ENCODE assay signal across 19 cellular contexts in the genomic region with DNA sequence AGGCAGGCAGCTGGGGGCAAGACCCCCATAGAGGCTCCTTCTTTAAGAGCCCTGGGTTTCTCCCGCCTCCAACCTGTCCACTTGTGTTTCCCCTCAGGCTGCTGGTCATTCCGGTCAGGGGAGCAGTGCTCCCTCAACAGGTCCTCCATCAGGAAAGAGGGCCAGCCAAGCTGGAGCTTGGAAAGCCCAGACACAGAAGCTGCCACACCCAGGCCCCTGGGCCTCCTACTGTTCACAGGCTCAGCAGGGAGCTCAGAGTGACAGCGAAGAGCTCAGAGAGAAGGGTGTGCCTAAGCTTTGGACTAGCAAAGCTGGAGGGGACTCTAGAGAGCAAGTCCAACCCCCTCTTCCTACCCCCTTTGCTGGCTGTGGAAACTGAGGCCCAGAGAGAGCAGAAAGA. TPM values are rescaled to one million over a fixed set of nuclear protein-coding genes. Genes with fewer than 3 reads are reported as not detected.
DNase-seq lines count a peak whose midpoint lies in the region; ATAC-seq and TF ChIP-seq lines count a peak whose summit lies in the region.
"Had no signal": no experiment of that assay in that cellular context is flagged by ENCODE, and none has a peak within 500 bp of the region (broad histone marks: within the 10 kb centered on the region; RNA-seq: fewer than 3 reads in every experiment).

No MANE protein-coding gene starts in this region.

- H3K27ac ChIP-seq in breast epithelium (no peak overlapping the region), upper lobe of right lung (no peak overlapping the region)
- H3K27ac ChIP-seq: 22Rv1 had no signal

- no peaks in the 10 kb centered on the region for H3K27me3 Mint-ChIP-seq in MCF 10A (ENCODE audit: insufficient read depth, unreplicated experiment)
- H3K27me3 Mint-ChIP-seq: CD4-positive, alpha-beta memory T cell; IgD-negative memory B cell had no signal

- H3K4me3 ChIP-seq in breast epithelium (no peak overlapping the region), upper lobe of right lung (no peak overlapping the region)

- POLR2A ChIA-PET in MCF 10A (lab: Yijun Ruan, JAX): interaction anchor here (1.0 kb wide), 1 partner anchor 325 kb away, joined by 4 read pairs; no protein-coding TSS in a partner anchor

- intact Hi-C loops in MCF 10A (cut with micrococcal nuclease) (no loop called here), breast epithelium (cut with DNase I; ENCODE audit: low total_unique reads) (no loop called here), left colon (cut with DNase I, micrococcal nuclease) (no loop called here), upper lobe of right lung (cut with DNase I) (no loop called here)

- no peaks in the 10 kb centered on the region for H3K36me3 Mint-ChIP-seq in MCF 10A (ENCODE audit: insufficient read depth, unreplicated experiment)
- H3K36me3 Mint-ChIP-seq: CD4-positive, alpha-beta memory T cell had no signal

- H3K27ac Mint-ChIP-seq in MCF 10A (ENCODE audit: low read depth, unreplicated experiment): no peak overlapping the region
- H3K27ac Mint-ChIP-seq: IgD-negative memory B cell had no signal

- no peak for TF ChIP-seq CTCF in MCF 10A (IDR thresholded peaks at IDR 0.05; ENCODE audit: unreplicated experiment)
- no peak for TF ChIP-seq CTCF in breast epithelium (IDR thresholded peaks at IDR 0.05)
- TF ChIP-seq CTCF in upper lobe of right lung (IDR thresholded peaks at IDR 0.05): no peak

- TF ChIP-seq POLR2A in breast epithelium (IDR thresholded peaks at IDR 0.05): no peak

- no peaks in the 10 kb centered on the region for H3K27me3 ChIP-seq in breast epithelium
- no peaks in the 10 kb centered on the region for H3K27me3 ChIP-seq in upper lobe of right lung

- no peak overlapping the region for H3K4me3 Mint-ChIP-seq in MCF 10A (ENCODE audit: unreplicated experiment)
- H3K4me3 Mint-ChIP-seq: CD4-positive, alpha-beta memory T cell; IgD-negative memory B cell had no signal

- H3K4me1 ChIP-seq in breast epithelium (no peaks in the 10 kb centered on the region), upper lobe of right lung (peaks cover 5% of the 10 kb centered on the region)

- H3K9me3 Mint-ChIP-seq in MCF 10A (ENCODE audit: unreplicated experiment): no peaks in the 10 kb centered on the region
- H3K9me3 Mint-ChIP-seq: CD4-positive, alpha-beta memory T cell; IgD-negative memory B cell had no signal

- ATAC-seq in left colon (peak; percentile 82), upper lobe of right lung (no peak), HG02885 (IDR thresholded peaks at IDR 0.05; ENCODE audit: poor library complexity, unreplicated experiment) (no peak)

- DNase-seq in MCF 10A (ENCODE audit: unreplicated experiment) (peak; percentile 21), breast epithelium (ENCODE audit: low spot score in 2 of 2) (no peak), NCI-H69 (lab: John Stamatoyannopoulos, UW) (peak; percentile 35), left colon (peak; percentile 63 to 67), upper lobe of right lung (peak; percentile 23)
- DNase-seq in activated CD8-positive, alpha-beta memory T cell treated with anti-CD3 and anti-CD28 coated beads, Interleukin-2, amount 50 U/mL, for 4 hours: no peak
- DNase-seq in stimulated activated naive CD4-positive, alpha-beta T cell (lab: John Stamatoyannopoulos, UW): no peak
- DNase-seq: CD4-positive, alpha-beta memory T cell; DMS79; NCI-H1436; NCI-H2081 treated with DMSO at 0.1 percent for 48 hours; NCI-H226; NK-92 treated with Interleukin-12 subunit alpha and Interleukin-12 subunit beta, amount 100 ng/mL, for 24 hours; RPMI8226 had no signal

- H3K36me3 ChIP-seq in breast epithelium (no peaks in the 10 kb centered on the region), upper lobe of right lung (no peaks in the 10 kb centered on the region)

- no TSS peak for BruUV-seq in MCF 10A (replicated peaks; lab: Mats Ljungman, UMichigan)

- CTCF ChIA-PET in MCF 10A (lab: Yijun Ruan, JAX): no interaction called here

- peaks cover 17% of the 10 kb centered on the region for H3K4me1 Mint-ChIP-seq in MCF 10A (ENCODE audit: insufficient read depth, unreplicated experiment)
- H3K4me1 Mint-ChIP-seq: CD4-positive, alpha-beta memory T cell; IgD-negative memory B cell had no signal

- H3K9me3 ChIP-seq in breast epithelium (no peaks in the 10 kb centered on the region), upper lobe of right lung (no peaks in the 10 kb centered on the region)

RNA-seq across cellular contexts. Expression of a gene that starts 10.3 kb away (rescaled TPM):
- total RNA-seq in MCF 10A (2022): not detected in 2 replicates
- 1 to 10 TPM in 1 of 3 donors, not detected in 2; 1.3 TPM for total RNA-seq in breast epithelium
- total RNA-seq in left colon: under 1 TPM; 0.12 to 0.14 TPM
- total RNA-seq in upper lobe of right lung: 0.35 TPM
- total RNA-seq: G401, H1 had no signal

RNA-seq across cellular contexts. Expression of a gene that starts 36.8 kb away (rescaled TPM):
- total RNA-seq in MCF 10A (2022): 4.6 and 5.4 TPM in 2 replicates
- total RNA-seq in breast epithelium: 1 to 10 TPM; 4.5 to 8.0 (median 7.5) TPM
- 1 to 10 TPM; 5.5 to 5.7 TPM for total RNA-seq in left colon
- total RNA-seq in upper lobe of right lung: 8.8 TPM

RNA-seq across cellular contexts. Expression of a gene that starts 36.9 kb away (rescaled TPM):
- total RNA-seq in MCF 10A (2022) (98.2 and 128 TPM in 2 replicates), breast epithelium (10 to 100 TPM; 44.6 to 70.7 (median 48.8) TPM), left colon (10 to 100 TPM; 59.6 to 78.0 TPM), upper lobe of right lung (41.9 TPM)

Comparison
In these comparisons a context has a peak if more than half of its experiments do, and no peak if none do; other contexts are left out.
1. DNase-seq: peak in MCF 10A (single experiment), NCI-H69 (single experiment), left colon (2 of 2) and upper lobe of right lung (single experiment); none in breast epithelium (0 of 2), activated CD8-positive, alpha-beta memory T cell treated with anti-CD3 and anti-CD28 coated beads, Interleukin-2, amount 50 U/mL, for 4 hours (single experiment) and stimulated activated naive CD4-positive, alpha-beta T cell (0 of 6).